Comparison of ENCODE assay signal across 8 cellular contexts in genomic region chr7:87217983-87218653, GRCh38. TPM values are rescaled to one million over a fixed set of nuclear protein-coding genes. Genes with fewer than 3 reads are reported as not detected.
A peak's percentile ranks its signal among the peaks of the same experiment; 100 is the strongest.
DNase-seq lines count a peak whose midpoint lies in the region; ATAC-seq and TF ChIP-seq lines count a peak whose summit lies in the region.

No MANE protein-coding gene starts in this region.

- CTCF ChIA-PET in activated naive CD4-positive, alpha-beta T cell treated with anti-CD3 and anti-CD28 coated beads for 36 hours (lab: Charles Lee), result interaction anchor here (0.6 to 1.5 kb wide), 7 partner anchors 16 to 157 kb away, joined by 3 to 5 read pairs (median 3); partner anchors contain the start of gene DMTF1

- H3K4me1 ChIP-seq in adipocyte (ENCODE audit: control insufficient read depth, insufficient read depth, low read length), result peaks cover 37% of the 10 kb centered on the region
- peaks cover 53% of the 10 kb centered on the region for H3K4me1 ChIP-seq in lower lobe of right lung
- peaks cover 10 to 39% (median 18%) of the 10 kb centered on the region in 4 donors for H3K4me1 ChIP-seq in transverse colon

- no peak for TF ChIP-seq CTCF in lower lobe of right lung (IDR thresholded peaks at IDR 0.05)
- no peak for TF ChIP-seq CTCF in transverse colon (IDR thresholded peaks at IDR 0.05)

- H3K4me3 ChIP-seq in adipocyte (ENCODE audit: low read length) (peak overlapping the region; percentile 97), lower lobe of right lung (peak overlapping the region; percentile 92), transverse colon (peak overlapping the region in 3 of 4 donors; percentile 75 to 92 (median 90))

- H3K9ac ChIP-seq in adipocyte (ENCODE audit: low read length), result peak overlapping the region; percentile 95

- no peaks in the 10 kb centered on the region for H3K9me3 Mint-ChIP-seq in activated naive CD4-positive, alpha-beta T cell treated with anti-CD3 and anti-CD28 coated beads for 36 hours

- H3K27ac ChIP-seq in lower lobe of right lung, result peak overlapping the region; percentile 93
- H3K27ac ChIP-seq in transverse colon, result peak overlapping the region; percentile 77 to 92 (median 90)

- in situ Hi-C loops in transverse colon (cut with MboI; ENCODE audit: low pct_ligation_motif_present in 1 of 4, low pct_unique_long_range_greater_than_20kb in 1 of 4, low sequenced_read_pairs in 3 of 4), result no loop called here

- WGBS in transverse colon (ENCODE audit: low coverage in 1 of 2), 2 donors, result 47 to 54% methylated on average over 6 to 9 of the region's 9 CpGs

- H3K36me3 Mint-ChIP-seq in activated naive CD4-positive, alpha-beta T cell treated with anti-CD3 and anti-CD28 coated beads for 36 hours (ENCODE audit: low read depth), result peaks cover 37% of the 10 kb centered on the region

- ATAC-seq in lower lobe of right lung (no peak), HG03571 (IDR thresholded peaks at IDR 0.05; ENCODE audit: unreplicated experiment) (no peak)

- no peaks in the 10 kb centered on the region for H3K27me3 ChIP-seq in adipocyte (replicated peaks; ENCODE audit: control insufficient read depth, insufficient read depth, low read length)
- H3K27me3 ChIP-seq in lower lobe of right lung (ENCODE audit: low read depth), result no peaks in the 10 kb centered on the region
- H3K27me3 ChIP-seq in transverse colon, result no peaks in the 10 kb centered on the region

- H3K9me3 ChIP-seq in adipocyte (ENCODE audit: control insufficient read depth, low read length) (no peaks in the 10 kb centered on the region), lower lobe of right lung (no peaks in the 10 kb centered on the region), transverse colon (no peaks in the 10 kb centered on the region)

- no peak for TF ChIP-seq EP300 in transverse colon (IDR thresholded peaks at IDR 0.05; ENCODE audit: low read depth)

- TF ChIP-seq POLR2A in transverse colon (IDR thresholded peaks at IDR 0.05), result no peak

- peaks cover 6% of the 10 kb centered on the region for H3K27me3 Mint-ChIP-seq in activated naive CD4-positive, alpha-beta T cell treated with anti-CD3 and anti-CD28 coated beads for 36 hours (ENCODE audit: low read depth)

- H3K4me1 Mint-ChIP-seq in activated naive CD4-positive, alpha-beta T cell treated with anti-CD3 and anti-CD28 coated beads for 36 hours (ENCODE audit: low read depth), result peaks cover 43% of the 10 kb centered on the region

- intact Hi-C loops in activated naive CD4-positive, alpha-beta T cell treated with anti-CD3 and anti-CD28 coated beads for 36 hours (cut with micrococcal nuclease), result loop anchor here (1.0 to 5.0 kb wide), 6 partner anchors 19 to 999 kb away; partner anchors contain the start of genes ADAM22, DBF4, RUNDC3B and SLC25A40
- intact Hi-C loops in lower lobe of right lung (cut with DNase I) (no loop called here), transverse colon (cut with DNase I; ENCODE audit: low total_unique reads) (no loop called here)

- H3K36me3 ChIP-seq in adipocyte (ENCODE audit: control insufficient read depth, insufficient read depth, low read length, severe bottlenecking) (no peaks in the 10 kb centered on the region), lower lobe of right lung (peaks cover 6% of the 10 kb centered on the region), transverse colon (no peaks in the 10 kb centered on the region)

- peak overlapping the region; percentile 98 for H3K4me3 Mint-ChIP-seq in activated naive CD4-positive, alpha-beta T cell treated with anti-CD3 and anti-CD28 coated beads for 36 hours

- peak overlapping the region; percentile 97 for H3K27ac Mint-ChIP-seq in activated naive CD4-positive, alpha-beta T cell treated with anti-CD3 and anti-CD28 coated beads for 36 hours

- DNase-seq in activated naive CD4-positive, alpha-beta T cell treated with anti-CD3 and anti-CD28 coated beads for 36 hours, result no peak
- DNase-seq in activated naive CD4-positive, alpha-beta T cell (lab: John Stamatoyannopoulos, UW), result no peak
- DNase-seq in adipocyte (ENCODE audit: low read depth), result no peak
- DNase-seq in lower lobe of right lung, result no peak
- DNase-seq in transverse colon, result no peak
- DNase-seq in T1000 (lab: John Stamatoyannopoulos, UW), result no peak
- DNase-seq in C1 segment of cervical spinal cord (lab: John Stamatoyannopoulos, UW), result no peak

RNA-seq across cellular contexts. Expression of gene TMEM243, which starts 1.4 kb away (rescaled TPM):
- 10 to 100 TPM; 50.4 to 53.1 TPM for total RNA-seq in activated naive CD4-positive, alpha-beta T cell treated with anti-CD3 and anti-CD28 coated beads for 36 hours
- total RNA-seq in lower lobe of right lung, result 115 TPM
- total RNA-seq in transverse colon, result 10 to 100 TPM in 2 of 4 donors, 1 to 10 TPM in 1, not detected in 1; 2.2 to 59.4 (median 19.1) TPM
